Comparison of ENCODE assay signal across 30 cellular contexts in the genomic region with DNA sequence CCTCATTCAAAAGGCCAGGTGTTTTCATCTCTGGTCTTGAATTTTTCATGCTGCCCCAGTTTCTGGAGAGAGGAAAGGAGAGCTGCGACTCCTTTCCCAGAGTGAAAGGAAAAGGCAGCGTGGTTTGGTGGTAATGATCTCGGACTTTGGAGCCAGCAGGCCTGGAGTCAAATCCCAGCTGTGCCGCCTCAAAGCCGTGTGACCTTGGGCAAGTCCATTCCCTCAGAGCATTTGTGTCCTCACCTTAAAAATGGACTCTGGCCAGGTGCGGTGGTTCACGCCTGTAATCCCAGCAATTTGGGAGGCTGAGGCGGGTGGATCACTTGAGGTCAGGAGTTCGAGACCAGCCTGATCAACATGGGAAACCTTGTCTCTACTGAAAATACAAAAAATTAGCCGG. TPM values are rescaled to one million over a fixed set of nuclear protein-coding genes. Genes with fewer than 3 reads are reported as not detected.
"Had no signal": no experiment of that assay in that cellular context is flagged by ENCODE, and none has a peak within 500 bp of the region (broad histone marks: within the 10 kb centered on the region; RNA-seq: fewer than 3 reads in every experiment).

No MANE protein-coding gene starts in this region.

- FAIRE-seq: colon, endometrium, islet of Langerhans, kidney had no signal

- H3K27ac ChIP-seq: coronary artery, epithelial cell of prostate, esophagus squamous epithelium, gastrocnemius medialis, heart right ventricle, left lung, lower lobe of right lung had no signal

- H3K36me3 ChIP-seq: esophagus squamous epithelium, gastrocnemius medialis, heart right ventricle, left lung, lower lobe of right lung had no signal

- H3K4me1 ChIP-seq: left lung had no signal

- H3K27me3 ChIP-seq: heart right ventricle had no signal

- H3K4me3 ChIP-seq: coronary artery, esophagus squamous epithelium, gastrocnemius medialis, heart right ventricle, left lung, lower lobe of right lung had no signal

- H3K9me3 ChIP-seq: esophagus squamous epithelium, gastrocnemius medialis, heart right ventricle, left lung, lower lobe of right lung had no signal

- ATAC-seq: effector memory CD8-positive, alpha-beta T cell; esophagus mucosa; gastrocnemius medialis; heart right ventricle; left lung; left ventricle myocardium superior; lower lobe of right lung had no signal

- DNase-seq: effector CD8-positive, alpha-beta T cell; effector memory CD8-positive, alpha-beta T cell; endodermal cell; erythroblast; esophagus squamous epithelium; foreskin fibroblast; foreskin melanocyte; gastrocnemius medialis; glutamatergic neuron; head of caudate nucleus; heart right ventricle; hippocampal formation; kidney; kidney glomerular epithelial cell; left lung; left ventricle myocardium superior; lower lobe of right lung; mesendoderm; midbrain had no signal

RNA-seq across cellular contexts. Expression of a gene that starts 4.7 kb away (rescaled TPM):
- total RNA-seq: dermis microvascular lymphatic vessel endothelial cell, esophagus squamous epithelium, gastrocnemius medialis, glomerular endothelial cell, heart right ventricle, left ventricle myocardium superior, lower leg skin, lung microvascular endothelial cell, mononuclear cell had no signal
- polyA plus RNA-seq: heart right ventricle had no signal

RNA-seq across cellular contexts. Expression of a gene that starts 28.9 kb away (rescaled TPM):
- total RNA-seq: gastrocnemius medialis, left ventricle myocardium superior, lower lobe of right lung, mononuclear cell had no signal

RNA-seq across cellular contexts. Expression of a gene that starts 58.0 kb away (rescaled TPM):
- total RNA-seq: dermis microvascular lymphatic vessel endothelial cell, lung microvascular endothelial cell, mononuclear cell had no signal
